ENCODE assay signal across 17 cellular contexts in genomic region chr1:243179714-243180113, GRCh38.
DNase-seq lines count a peak whose midpoint lies in the region; ATAC-seq lines count a peak whose summit lies in the region.
"Had no signal": no experiment of that assay in that cellular context is flagged by ENCODE, and none has a peak within 500 bp of the region (broad histone marks: within the 10 kb centered on the region; RNA-seq: fewer than 3 reads in every experiment).

No MANE protein-coding gene starts in this region.

- peaks cover 6% of the 10 kb centered on the region for H3K36me3 Mint-ChIP-seq in T-helper 1 cell treated with Interleukin-12 subunit alpha and Interleukin-12 subunit beta and Interleukin-4 antibody, amounts not matched to agents 30 μg/mL and 1 μg/mL, for 36 hours (ENCODE audit: low read depth)

- H3K4me1 Mint-ChIP-seq in T-helper 1 cell treated with Interleukin-12 subunit alpha and Interleukin-12 subunit beta and Interleukin-4 antibody, amounts not matched to agents 30 μg/mL and 1 μg/mL, for 36 hours (ENCODE audit: low read depth): peaks cover 12% of the 10 kb centered on the region

- H3K4me3 Mint-ChIP-seq in T-helper 1 cell treated with Interleukin-12 subunit alpha and Interleukin-12 subunit beta and Interleukin-4 antibody, amounts not matched to agents 30 μg/mL and 1 μg/mL, for 36 hours: peak overlapping the region; percentile 38
- H3K4me3 Mint-ChIP-seq: WTC11 had no signal

- peak overlapping the region; percentile 5 for H3K27ac Mint-ChIP-seq in T-helper 1 cell treated with Interleukin-12 subunit alpha and Interleukin-12 subunit beta and Interleukin-4 antibody, amounts not matched to agents 30 μg/mL and 1 μg/mL, for 36 hours
- H3K27ac Mint-ChIP-seq: WTC11 had no signal

- DNase-seq in activated CD4-positive, CD25-positive, alpha-beta regulatory T cell (lab: John Stamatoyannopoulos, UW): no peak
- peak; percentile 55 for DNase-seq in Jurkat, Clone E6-1 (ENCODE audit: low read depth, low spot score)
- DNase-seq in iris pigment epithelial cell (ENCODE audit: low read depth): peak; percentile 49
- DNase-seq in AG08395 (ENCODE audit: low spot score): no peak
- DNase-seq in NCI-H2029 (lab: John Stamatoyannopoulos, UW): no peak
- DNase-seq: 8988T; activated CD8-positive, alpha-beta memory T cell treated with anti-CD3 and anti-CD28 coated beads, Interleukin-2, amount 50 U/mL, for 4 hours; amygdala; C1 segment of cervical spinal cord; foreskin fibroblast; left lung; NCI-H2081; trophoblast cell had no signal

- H3K9me3 Mint-ChIP-seq in T-helper 1 cell treated with Interleukin-12 subunit alpha and Interleukin-12 subunit beta and Interleukin-4 antibody, amounts not matched to agents 30 μg/mL and 1 μg/mL, for 36 hours: no peaks in the 10 kb centered on the region
- H3K9me3 Mint-ChIP-seq: WTC11 had no signal

- H3K4me3 ChIP-seq in Jurkat, Clone E6-1 (ENCODE audit: low read length): no peak overlapping the region
- H3K4me3 ChIP-seq: left lung had no signal

- ATAC-seq in activated CD4-positive, CD25-positive, alpha-beta regulatory T cell treated with anti-CD3 and anti-CD28 coated beads, Interleukin-2, amount 50 U/mL, for 24 hours: peak; percentile 94 to 95
- ATAC-seq in esophagus mucosa: no peak
- ATAC-seq: left lung, WTC11 had no signal

- H3K27me3 Mint-ChIP-seq in T-helper 1 cell treated with Interleukin-12 subunit alpha and Interleukin-12 subunit beta and Interleukin-4 antibody, amounts not matched to agents 30 μg/mL and 1 μg/mL, for 36 hours (ENCODE audit: low read depth): no peaks in the 10 kb centered on the region

Comparison
In these comparisons a context has a peak if more than half of its experiments do, and no peak if none do; other contexts are left out.
1. DNase-seq: peak in Jurkat, Clone E6-1 (single experiment) and iris pigment epithelial cell (single experiment); none in activated CD4-positive, CD25-positive, alpha-beta regulatory T cell (0 of 4), AG08395 (single experiment) and NCI-H2029 (single experiment).